ENCODE assay signal across 2 cellular contexts in genomic region chr19:28324275-28325060, GRCh38.
TF ChIP-seq lines count a peak whose summit lies in the region.

No MANE protein-coding gene starts in this region.

TF ChIP-seq in SK-N-SH, 30 proteins besides CTCF, POLR2A, EP300 and RAD21 (continued from another document):
- TF ChIP-seq ZBTB33 (IDR thresholded peaks at IDR 0.05; ENCODE audit: borderline replicate concordance, low read depth) (no peak), ELF1 (IDR thresholded peaks at IDR 0.05) (no peak), MXI1 (IDR thresholded peaks at IDR 0.05; ENCODE audit: low read depth, low read length) (no peak), CHD2 (IDR thresholded peaks at IDR 0.05; ENCODE audit: low read length, partially characterized antibody) (no peak), IRF3 (IDR thresholded peaks at IDR 0.05; ENCODE audit: low read depth, low read length) (no peak), TAF1 (IDR thresholded peaks at IDR 0.05; ENCODE audit: borderline replicate concordance, low read depth, low read length) (no peak), YY1 (IDR thresholded peaks at IDR 0.05; ENCODE audit: low read depth) (no peak), RXRA (IDR thresholded peaks at IDR 0.05; ENCODE audit: borderline replicate concordance, low read depth) (no peak), FOSL2 (IDR thresholded peaks at IDR 0.05; ENCODE audit: borderline replicate concordance, low read depth) (no peak), EZH2phosphoT487 (IDR thresholded peaks at IDR 0.05; ENCODE audit: borderline replicate concordance, low read depth) (no peak), MAX (IDR thresholded peaks at IDR 0.05; ENCODE audit: low read depth) (no peak), JUND (IDR thresholded peaks at IDR 0.05) (no peak)
- TF ChIP-seq, protein P1, sequence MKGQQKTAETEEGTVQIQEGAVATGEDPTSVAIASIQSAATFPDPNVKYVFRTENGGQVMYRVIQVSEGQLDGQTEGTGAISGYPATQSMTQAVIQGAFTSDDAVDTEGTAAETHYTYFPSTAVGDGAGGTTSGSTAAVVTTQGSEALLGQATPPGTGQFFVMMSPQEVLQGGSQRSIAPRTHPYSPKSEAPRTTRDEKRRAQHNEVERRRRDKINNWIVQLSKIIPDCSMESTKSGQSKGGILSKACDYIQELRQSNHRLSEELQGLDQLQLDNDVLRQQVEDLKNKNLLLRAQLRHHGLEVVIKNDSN (IDR thresholded peaks at IDR 0.05; ENCODE audit: borderline replicate concordance, low read depth), result no peak
- TF ChIP-seq, protein P2, sequence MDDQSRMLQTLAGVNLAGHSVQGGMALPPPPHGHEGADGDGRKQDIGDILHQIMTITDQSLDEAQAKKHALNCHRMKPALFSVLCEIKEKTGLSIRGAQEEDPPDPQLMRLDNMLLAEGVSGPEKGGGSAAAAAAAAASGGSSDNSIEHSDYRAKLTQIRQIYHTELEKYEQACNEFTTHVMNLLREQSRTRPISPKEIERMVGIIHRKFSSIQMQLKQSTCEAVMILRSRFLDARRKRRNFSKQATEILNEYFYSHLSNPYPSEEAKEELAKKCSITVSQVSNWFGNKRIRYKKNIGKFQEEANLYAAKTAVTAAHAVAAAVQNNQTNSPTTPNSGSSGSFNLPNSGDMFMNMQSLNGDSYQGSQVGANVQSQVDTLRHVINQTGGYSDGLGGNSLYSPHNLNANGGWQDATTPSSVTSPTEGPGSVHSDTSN (IDR thresholded peaks at IDR 0.05), result no peak

TF ChIP-seq in SK-N-SH treated with all-trans-retinoic acid at 6 μM for 48 hours, 23 proteins besides CTCF, POLR2A, EP300 and RAD21 (continued from another document):
- TF ChIP-seq, protein P3, sequence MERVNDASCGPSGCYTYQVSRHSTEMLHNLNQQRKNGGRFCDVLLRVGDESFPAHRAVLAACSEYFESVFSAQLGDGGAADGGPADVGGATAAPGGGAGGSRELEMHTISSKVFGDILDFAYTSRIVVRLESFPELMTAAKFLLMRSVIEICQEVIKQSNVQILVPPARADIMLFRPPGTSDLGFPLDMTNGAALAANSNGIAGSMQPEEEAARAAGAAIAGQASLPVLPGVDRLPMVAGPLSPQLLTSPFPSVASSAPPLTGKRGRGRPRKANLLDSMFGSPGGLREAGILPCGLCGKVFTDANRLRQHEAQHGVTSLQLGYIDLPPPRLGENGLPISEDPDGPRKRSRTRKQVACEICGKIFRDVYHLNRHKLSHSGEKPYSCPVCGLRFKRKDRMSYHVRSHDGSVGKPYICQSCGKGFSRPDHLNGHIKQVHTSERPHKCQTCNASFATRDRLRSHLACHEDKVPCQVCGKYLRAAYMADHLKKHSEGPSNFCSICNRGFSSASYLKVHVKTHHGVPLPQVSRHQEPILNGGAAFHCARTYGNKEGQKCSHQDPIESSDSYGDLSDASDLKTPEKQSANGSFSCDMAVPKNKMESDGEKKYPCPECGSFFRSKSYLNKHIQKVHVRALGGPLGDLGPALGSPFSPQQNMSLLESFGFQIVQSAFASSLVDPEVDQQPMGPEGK (CRISPR knock-in tag; IDR thresholded peaks at IDR 0.05; ENCODE audit: borderline replicate concordance), result no peak
